9 cellular contexts compared by ENCODE assay signal in the genomic region with DNA sequence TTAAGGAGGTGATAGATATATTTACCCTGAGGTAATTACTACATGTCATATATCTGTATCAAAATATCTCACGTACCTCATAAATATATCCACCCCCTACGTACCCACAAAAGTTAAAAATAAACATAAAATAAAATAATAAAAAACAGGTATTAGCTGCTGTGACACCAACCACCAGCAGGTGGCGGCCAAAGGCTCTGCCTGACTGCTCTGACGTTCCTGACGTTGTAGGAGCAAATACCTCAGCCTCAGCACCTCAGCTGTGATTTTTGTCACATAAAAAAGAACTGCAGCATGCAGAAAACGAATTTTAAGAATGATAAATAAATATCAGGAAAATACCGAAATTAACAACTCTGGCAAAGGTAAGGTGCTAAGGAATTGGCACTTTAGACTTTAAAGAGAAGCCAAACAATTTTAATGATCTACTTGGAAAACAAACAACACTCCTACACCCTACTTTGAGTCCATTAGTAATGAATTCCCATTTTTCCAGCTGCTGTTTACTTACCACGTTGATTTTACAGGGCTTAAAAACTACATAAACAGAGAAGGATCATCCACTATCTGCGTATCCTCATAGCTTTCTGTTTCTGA.
DNase-seq lines count a peak whose midpoint lies in the region; ATAC-seq and TF ChIP-seq lines count a peak whose summit lies in the region.
"Had no signal": no experiment of that assay in that cellular context is flagged by ENCODE, and none has a peak within 500 bp of the region (broad histone marks: within the 10 kb centered on the region; RNA-seq: fewer than 3 reads in every experiment).

No MANE protein-coding gene starts in this region.

- no peak overlapping the region for H3K27ac ChIP-seq in endodermal cell (ENCODE audit: low read depth, low read length)
- H3K27ac ChIP-seq in naive thymus-derived CD4-positive, alpha-beta T cell (ENCODE audit: low read depth, low read length): no peak overlapping the region

- H3K9ac ChIP-seq in endodermal cell (ENCODE audit: extremely low read depth, low read length, poor library complexity, severe bottlenecking): no peak overlapping the region

- H3K27me3 ChIP-seq in H7 (ENCODE audit: control insufficient read depth, insufficient read depth, low read length): no peaks in the 10 kb centered on the region
- no peaks in the 10 kb centered on the region for H3K27me3 ChIP-seq in endodermal cell (ENCODE audit: control insufficient read depth, insufficient read depth, low read length, poor library complexity, severe bottlenecking)
- no peaks in the 10 kb centered on the region for H3K27me3 ChIP-seq in naive thymus-derived CD4-positive, alpha-beta T cell (ENCODE audit: control insufficient read depth in 2 of 2, insufficient read depth in 2 of 2, low read length in 2 of 2)

- no peaks in the 10 kb centered on the region for H3K4me1 ChIP-seq in endodermal cell (ENCODE audit: control insufficient read depth, insufficient read depth, low read length)
- peaks cover 0 to 4% of the 10 kb centered on the region in 2 donors for H3K4me1 ChIP-seq in naive thymus-derived CD4-positive, alpha-beta T cell (ENCODE audit: control insufficient read depth in 2 of 2, insufficient read depth in 2 of 2, low read length in 2 of 2)

- H3K4me3 Mint-ChIP-seq in endodermal cell: no peak overlapping the region
- H3K4me3 Mint-ChIP-seq in naive thymus-derived CD4-positive, alpha-beta T cell: no peak overlapping the region
- H3K4me3 Mint-ChIP-seq in stimulated activated naive B cell treated with anti-CD40 and anti-IgM and Interleukin-4, amounts not matched to agents 10 μg/mL and 1 μg/mL and 100 μg/mL, for 72 hours: no peak overlapping the region
- H3K4me3 Mint-ChIP-seq: activated naive CD4-positive, alpha-beta T cell treated with anti-CD3 and anti-CD28 coated beads, Interleukin-2, amount 50 U/mL, for 24 hours had no signal

- H3K27ac Mint-ChIP-seq in endodermal cell: no peak overlapping the region
- no peak overlapping the region for H3K27ac Mint-ChIP-seq in naive thymus-derived CD4-positive, alpha-beta T cell
- H3K27ac Mint-ChIP-seq in stimulated activated naive B cell treated with anti-CD40 and anti-IgM and Interleukin-4, amounts not matched to agents 10 μg/mL and 1 μg/mL and 100 μg/mL, for 72 hours: no peak overlapping the region
- H3K27ac Mint-ChIP-seq: activated naive CD4-positive, alpha-beta T cell treated with anti-CD3 and anti-CD28 coated beads, Interleukin-2, amount 50 U/mL, for 24 hours had no signal

- DNase-seq in DMS53 treated with DMSO at 0.1 percent for 48 hours (lab: John Stamatoyannopoulos, UW; ENCODE audit: unreplicated experiment): peak; percentile 7
- peak; percentile 56 for DNase-seq in H7
- DNase-seq in NCI-H2171 treated with DMSO at 0.1 percent for 48 hours (lab: John Stamatoyannopoulos, UW): peak; percentile 39
- DNase-seq in activated CD4-positive, alpha-beta T cell treated with anti-CD3 and anti-CD28 coated beads, Interleukin-2, amount 50 U/mL, for 24 hours (ENCODE audit: low read depth in 1 of 2, low spot score in 1 of 2): peak; percentile 18 to 40
- peak; percentile 77 for DNase-seq in endodermal cell
- peak in 8 of 9 donors; percentile 21 to 66 (median 44) for DNase-seq in naive thymus-derived CD4-positive, alpha-beta T cell
- DNase-seq in stimulated activated naive B cell treated with anti-CD40 and anti-IgM and Interleukin-4, amounts not matched to agents 10 μg/mL and 1 μg/mL and 100 μg/mL, for 72 hours: peak; percentile 13
- DNase-seq in NCI-H446 treated with DMSO at 0.1 percent for 48 hours (lab: John Stamatoyannopoulos, UW): no peak

- peak; percentile 80 for ATAC-seq in naive thymus-derived CD4-positive, alpha-beta T cell
- ATAC-seq in stimulated activated naive B cell treated with anti-CD40 and anti-IgM and Interleukin-4, amounts not matched to agents 10 μg/mL and 1 μg/mL and 100 μg/mL, for 72 hours (replicated peaks): peak; percentile 59 to 60

- H3K36me3 Mint-ChIP-seq in endodermal cell (ENCODE audit: low read depth): no peaks in the 10 kb centered on the region
- peaks cover 0 to 5% (median 0%) of the 10 kb centered on the region in 5 donors for H3K36me3 Mint-ChIP-seq in naive thymus-derived CD4-positive, alpha-beta T cell
- peaks cover 2 to 3% of the 10 kb centered on the region in 2 donors for H3K36me3 Mint-ChIP-seq in stimulated activated naive B cell treated with anti-CD40 and anti-IgM and Interleukin-4, amounts not matched to agents 10 μg/mL and 1 μg/mL and 100 μg/mL, for 72 hours

- peaks cover 5% of the 10 kb centered on the region for H3K9me3 Mint-ChIP-seq in endodermal cell
- peaks cover 0 to 7% (median 0%) of the 10 kb centered on the region in 11 donors for H3K9me3 Mint-ChIP-seq in naive thymus-derived CD4-positive, alpha-beta T cell
- H3K9me3 Mint-ChIP-seq in stimulated activated naive B cell treated with anti-CD40 and anti-IgM and Interleukin-4, amounts not matched to agents 10 μg/mL and 1 μg/mL and 100 μg/mL, for 72 hours: peaks cover 4 to 5% of the 10 kb centered on the region in 2 donors
- H3K9me3 Mint-ChIP-seq: activated naive CD4-positive, alpha-beta T cell treated with anti-CD3 and anti-CD28 coated beads, Interleukin-2, amount 50 U/mL, for 24 hours had no signal

- intact Hi-C loops in naive thymus-derived CD4-positive, alpha-beta T cell (cut with micrococcal nuclease): loop anchor here (1.0 to 10.0 kb wide), 9 partner anchors 140 to 1121 kb away; partner anchors contain the start of gene VPS41 (in 1 of the 2)

- H3K36me3 ChIP-seq in H7 (replicated peaks; ENCODE audit: control insufficient read depth, insufficient read depth, low read length) (no peaks in the 10 kb centered on the region), endodermal cell (ENCODE audit: control insufficient read depth, insufficient read depth, low read length) (no peaks in the 10 kb centered on the region)
- no peaks in the 10 kb centered on the region for H3K36me3 ChIP-seq in naive thymus-derived CD4-positive, alpha-beta T cell (ENCODE audit: control insufficient read depth in 2 of 3, insufficient read depth in 3 of 3, low read length in 3 of 3)

- H3K27me3 Mint-ChIP-seq in endodermal cell (ENCODE audit: insufficient read depth): peaks cover 2% of the 10 kb centered on the region
- peaks cover 0 to 22% (median 8%) of the 10 kb centered on the region in 5 donors for H3K27me3 Mint-ChIP-seq in naive thymus-derived CD4-positive, alpha-beta T cell
- no peaks in the 10 kb centered on the region for H3K27me3 Mint-ChIP-seq in stimulated activated naive B cell treated with anti-CD40 and anti-IgM and Interleukin-4, amounts not matched to agents 10 μg/mL and 1 μg/mL and 100 μg/mL, for 72 hours

- H3K9me3 ChIP-seq in endodermal cell (ENCODE audit: control insufficient read depth, low read length): no peaks in the 10 kb centered on the region
- H3K9me3 ChIP-seq in naive thymus-derived CD4-positive, alpha-beta T cell (ENCODE audit: control insufficient read depth in 2 of 3, low read length in 3 of 3): no peaks in the 10 kb centered on the region

- peaks cover 3% of the 10 kb centered on the region for H3K4me1 Mint-ChIP-seq in endodermal cell
- peaks cover 0 to 11% (median 8%) of the 10 kb centered on the region in 7 donors for H3K4me1 Mint-ChIP-seq in naive thymus-derived CD4-positive, alpha-beta T cell
- H3K4me1 Mint-ChIP-seq in stimulated activated naive B cell treated with anti-CD40 and anti-IgM and Interleukin-4, amounts not matched to agents 10 μg/mL and 1 μg/mL and 100 μg/mL, for 72 hours: peaks cover 21 to 34% of the 10 kb centered on the region in 2 donors

- peak; percentile 96 for TF ChIP-seq CTCF in endodermal cell (conservative IDR thresholded peaks at IDR 0.05)

- POLR2A ChIA-PET in naive thymus-derived CD4-positive, alpha-beta T cell (lab: Charles Lee): no interaction called here

- WGBS in endodermal cell (ENCODE audit: insufficient coverage in 1 of 2, insufficient read length in 1 of 2), 2 experiments: 0 to 14% methylated on average over 1 to 7 of the region's 9 CpGs

- H3K4me3 ChIP-seq in H7 (ENCODE audit: insufficient read depth, low read depth, low read length) (no peak overlapping the region), endodermal cell (ENCODE audit: low read length) (no peak overlapping the region)
- no peak overlapping the region for H3K4me3 ChIP-seq in naive thymus-derived CD4-positive, alpha-beta T cell (ENCODE audit: low read length)

- CTCF ChIA-PET in naive thymus-derived CD4-positive, alpha-beta T cell (lab: Charles Lee): interaction anchor here (0.7 to 2.0 kb wide), 15 partner anchors 8 to 1012 kb away, joined by 3 to 21 read pairs (median 4); partner anchors contain the start of gene AMPH
